In genomic region chr10:119933179-119933578, GRCh38 we compare ENCODE assay signal across 8 cellular contexts. TPM values are rescaled to one million over a fixed set of nuclear protein-coding genes. Genes with fewer than 3 reads are reported as not detected.
DNase-seq lines count a peak whose midpoint lies in the region; ATAC-seq, FAIRE-seq and TF ChIP-seq lines count a peak whose summit lies in the region.

No MANE protein-coding gene starts in this region.

- H3K27ac ChIP-seq in breast epithelium = no peak overlapping the region

- no peak overlapping the region for H3K4me3 ChIP-seq in breast epithelium

- ATAC-seq in T-cell (replicated peaks in 1 of 4) = no peak
- ATAC-seq in GM18868 (IDR thresholded peaks at IDR 0.05; ENCODE audit: unreplicated experiment) = no peak
- no peak for ATAC-seq in HG02884 (IDR thresholded peaks at IDR 0.05; ENCODE audit: unreplicated experiment)

- H3K27me3 Mint-ChIP-seq in MCF 10A (ENCODE audit: insufficient read depth, unreplicated experiment) = no peaks in the 10 kb centered on the region
- no peaks in the 10 kb centered on the region for H3K27me3 Mint-ChIP-seq in T-cell

- POLR2A ChIA-PET in MCF 10A (lab: Yijun Ruan, JAX) (no interaction called here), T-cell (lab: Charles Lee) (no interaction called here)

- H3K4me1 Mint-ChIP-seq in MCF 10A (ENCODE audit: insufficient read depth, unreplicated experiment) (no peaks in the 10 kb centered on the region), T-cell (peaks cover 9 to 16% (median 13%) of the 10 kb centered on the region in 3 donors)

- no peak for FAIRE-seq in urothelium cell line (lab: Jason Lieb, UNC)

- DNase-seq in MCF 10A (ENCODE audit: unreplicated experiment) (peak; percentile 14), breast epithelium (ENCODE audit: low spot score in 2 of 2) (no peak), NCI-H82 treated with DMSO at 0.1 percent for 48 hours (lab: John Stamatoyannopoulos, UW; ENCODE audit: unreplicated experiment) (peak; percentile 44), erythroblast (lab: John Stamatoyannopoulos, UW) (peak; percentile 6 to 12), urothelium cell line (ENCODE audit: low spot score) (peak; percentile 7), T-cell (no peak)

- H3K4me1 ChIP-seq in breast epithelium = no peaks in the 10 kb centered on the region

- CTCF ChIA-PET in MCF 10A (lab: Yijun Ruan, JAX) (interaction anchor here (0.6 to 1.3 kb wide), 4 partner anchors 290 to 490 kb away, joined by 3 to 4 read pairs (median 4); no protein-coding TSS in a partner anchor), T-cell (lab: Charles Lee) (no interaction called here)

- H3K9me3 Mint-ChIP-seq in MCF 10A (ENCODE audit: unreplicated experiment) = no peaks in the 10 kb centered on the region
- no peaks in the 10 kb centered on the region for H3K9me3 Mint-ChIP-seq in T-cell

- BruUV-seq in MCF 10A (replicated peaks; lab: Mats Ljungman, UMichigan) = no TSS peak

- H3K4me3 Mint-ChIP-seq in MCF 10A (ENCODE audit: unreplicated experiment) (no peak overlapping the region), T-cell (no peak overlapping the region)

- no peak for TF ChIP-seq CTCF in MCF 10A (IDR thresholded peaks at IDR 0.05; ENCODE audit: unreplicated experiment)
- no peak for TF ChIP-seq CTCF in breast epithelium (IDR thresholded peaks at IDR 0.05)

- no peaks in the 10 kb centered on the region for H3K9me3 ChIP-seq in breast epithelium

- intact Hi-C loops in MCF 10A (cut with micrococcal nuclease) (loop anchor here (1.0 kb wide), 1 partner anchor 404 kb away; no protein-coding TSS in a partner anchor), breast epithelium (cut with DNase I; ENCODE audit: low total_unique reads) (no loop called here)

- TF ChIP-seq POLR2A in breast epithelium (IDR thresholded peaks at IDR 0.05) = no peak
- TF ChIP-seq POLR2A in erythroblast (IDR thresholded peaks at IDR 0.05; ENCODE audit: low read length) = no peak

- no peaks in the 10 kb centered on the region for H3K27me3 ChIP-seq in breast epithelium

- H3K36me3 Mint-ChIP-seq in MCF 10A (ENCODE audit: insufficient read depth, unreplicated experiment) (peaks cover 92% of the 10 kb centered on the region), T-cell (peaks cover 56% of the 10 kb centered on the region)

- H3K36me3 ChIP-seq in breast epithelium = peaks cover 2% of the 10 kb centered on the region

- no peak overlapping the region for H3K27ac Mint-ChIP-seq in MCF 10A (ENCODE audit: low read depth, unreplicated experiment)
- H3K27ac Mint-ChIP-seq in T-cell = peak overlapping the region in 1 of 2 donors; percentile 11

RNA-seq across cellular contexts. Expression of gene SEC23IP, which starts 40.6 kb away (rescaled TPM):
- 60.5 and 64.9 TPM in 2 replicates for total RNA-seq in MCF 10A (2022)
- total RNA-seq in breast epithelium = 10 to 100 TPM; 19.9 to 35.0 (median 25.9) TPM
- 10 to 100 TPM; 33.8 to 67.1 (median 52.0) TPM for total RNA-seq in T-cell

Comparison
In these comparisons a context has a peak if more than half of its experiments do, and no peak if none do; other contexts are left out.
1. DNase-seq: peak in MCF 10A (single experiment), NCI-H82 treated with DMSO at 0.1 percent for 48 hours (single experiment), erythroblast (2 of 2) and urothelium cell line (single experiment); none in breast epithelium (0 of 2) and T-cell (0 of 34).